17 cellular contexts compared by ENCODE assay signal in the genomic region with DNA sequence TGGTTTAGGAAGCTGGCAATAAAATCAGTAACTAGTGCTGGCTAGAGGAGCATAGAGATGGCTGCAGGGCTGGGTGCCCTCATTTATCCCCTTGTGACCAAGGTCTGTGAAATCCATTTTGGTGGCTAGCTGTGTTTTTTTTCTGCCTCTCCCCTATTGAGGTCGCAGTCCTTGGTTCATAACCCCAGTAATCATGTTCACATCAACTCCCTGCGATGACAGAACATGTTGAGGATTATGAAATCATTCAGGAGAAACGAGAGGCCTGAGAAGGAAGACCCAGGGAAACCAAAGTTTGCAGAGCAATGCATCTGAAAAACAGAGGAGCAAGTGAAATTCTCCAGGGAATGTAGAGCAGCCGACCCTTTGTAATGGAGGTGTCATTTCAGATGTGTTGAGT.
A peak's percentile ranks its signal among the peaks of the same experiment; 100 is the strongest.
DNase-seq lines count a peak whose midpoint lies in the region; FAIRE-seq and TF ChIP-seq lines count a peak whose summit lies in the region.
"Had no signal": no experiment of that assay in that cellular context is flagged by ENCODE, and none has a peak within 500 bp of the region (broad histone marks: within the 10 kb centered on the region; RNA-seq: fewer than 3 reads in every experiment).

No MANE protein-coding gene starts in this region.

- H3K4me3 ChIP-seq in HEK293 (ENCODE audit: low read depth, low read length), result no peak overlapping the region
- no peak overlapping the region for H3K4me3 ChIP-seq in adrenal gland
- H3K4me3 ChIP-seq in skeletal muscle tissue (ENCODE audit: low read length in 3 of 3), result no peak overlapping the region

- H3K27me3 Mint-ChIP-seq in glutamatergic neuron (ENCODE audit: unreplicated experiment), result peaks cover 13% of the 10 kb centered on the region

- peak overlapping the region in 1 of 3 donors; percentile 47 for H3K9ac ChIP-seq in skeletal muscle tissue (ENCODE audit: low read depth in 1 of 3, low read length in 3 of 3)

- H3K4me1 Mint-ChIP-seq in glutamatergic neuron (ENCODE audit: low read depth, unreplicated experiment), result peaks cover 50% of the 10 kb centered on the region

- peak overlapping the region; percentile 90 for H3K4me3 Mint-ChIP-seq in glutamatergic neuron (ENCODE audit: unreplicated experiment)
- H3K4me3 Mint-ChIP-seq: activated CD8-positive, alpha-beta memory T cell treated with anti-CD3 and anti-CD28 coated beads, Interleukin-2, amount 10 ng/mL, durations not matched to agents 7 days and 5 days; naive thymus-derived CD8-positive, alpha-beta T cell; stimulated activated naive CD8-positive, alpha-beta T cell treated with anti-CD3 and anti-CD28 coated beads, Interleukin-15, Interleukin-2, amounts not matched to agents 100 ng/mL and 50 ng/mL, for 24 hours had no signal

- no peaks in the 10 kb centered on the region for H3K36me3 ChIP-seq in HEK293 (ENCODE audit: control insufficient read depth in 2 of 2, insufficient read depth in 1 of 2, low read length in 2 of 2)
- H3K36me3 ChIP-seq in adrenal gland (replicated peaks in 1 of 2), result no peaks in the 10 kb centered on the region
- H3K36me3 ChIP-seq in skeletal muscle tissue (ENCODE audit: control insufficient read depth in 3 of 3, insufficient read depth in 3 of 3, low read length in 3 of 3), result peaks cover 8 to 10% (median 9%) of the 10 kb centered on the region in 3 donors

- H3K4me1 ChIP-seq in HEK293 (ENCODE audit: control insufficient read depth, insufficient read depth, low read length) (no peaks in the 10 kb centered on the region; the same call in 1 of the 2 replicates), adrenal gland (replicated peaks in 1 of 2) (peaks cover 6 to 26% of the 10 kb centered on the region in 2 donors), skeletal muscle tissue (ENCODE audit: control insufficient read depth in 3 of 3, insufficient read depth in 3 of 3, low read length in 3 of 3) (peaks cover 51 to 90% (median 68%) of the 10 kb centered on the region in 3 donors)

- intact Hi-C loops in adrenal gland (cut with DNase I), result no loop called here

- H3K9me3 ChIP-seq in HEK293 (ENCODE audit: control insufficient read depth, insufficient read depth, low read depth, low read length) (no peaks in the 10 kb centered on the region), adrenal gland (replicated peaks in 1 of 3) (no peaks in the 10 kb centered on the region), skeletal muscle tissue (ENCODE audit: control insufficient read depth in 3 of 3, low read length in 3 of 3) (no peaks in the 10 kb centered on the region)
- H3K9me3 ChIP-seq: Caco-2 had no signal

- WGBS in adrenal gland, 4 donors, result 33 to 43% (median 38%) methylated on average over 4 of the region's 4 CpGs

- peaks cover 3% of the 10 kb centered on the region for H3K36me3 Mint-ChIP-seq in glutamatergic neuron (ENCODE audit: unreplicated experiment)
- H3K36me3 Mint-ChIP-seq: activated CD8-positive, alpha-beta memory T cell treated with anti-CD3 and anti-CD28 coated beads, Interleukin-2, amount 10 ng/mL, durations not matched to agents 7 days and 5 days; naive thymus-derived CD8-positive, alpha-beta T cell had no signal

- CTCF ChIA-PET in HEK293 (lab: Yijun Ruan, JAX), result interaction anchor here (0.9 to 1.0 kb wide), 3 partner anchors 22 to 59 kb away, joined by 3 to 5 read pairs (median 3); no protein-coding TSS in a partner anchor

- H3K27ac Mint-ChIP-seq in glutamatergic neuron (ENCODE audit: unreplicated experiment), result peak overlapping the region; percentile 89
- H3K27ac Mint-ChIP-seq: activated CD8-positive, alpha-beta memory T cell treated with anti-CD3 and anti-CD28 coated beads, Interleukin-2, amount 10 ng/mL, durations not matched to agents 7 days and 5 days; activated T-helper 2 cell treated with anti-CD3 and anti-CD28 coated beads, Interferon-gamma antibody, Interleukin-2, Interleukin-4, amounts not matched to agents 10 μg/mL and 5 μg/mL and 100 μg/mL, durations not matched to agents 14 hours and 24 hours and 36 hours; stimulated activated naive CD8-positive, alpha-beta T cell treated with anti-CD3 and anti-CD28 coated beads, Interleukin-15, Interleukin-2, amounts not matched to agents 100 ng/mL and 50 ng/mL, for 24 hours had no signal

- no peaks in the 10 kb centered on the region for H3K27me3 ChIP-seq in adrenal gland
- no peaks in the 10 kb centered on the region for H3K27me3 ChIP-seq in skeletal muscle tissue (ENCODE audit: control insufficient read depth in 3 of 3, insufficient read depth in 3 of 3, low read length in 3 of 3)

- FAIRE-seq in RCC 7860 (lab: Jason Lieb, UNC), result no peak

- DNase-seq in adrenal gland, result no peak
- DNase-seq in glutamatergic neuron, result no peak
- DNase-seq in glomerular visceral epithelial cell (ENCODE audit: extremely low spot score), result no peak
- DNase-seq in RCC 7860 (ENCODE audit: low spot score), result no peak
- no peak for DNase-seq in pons (ENCODE audit: low spot score)
- DNase-seq: activated CD4-positive, alpha-beta T cell treated with anti-CD3 and anti-CD28 coated beads for 1 hour; activated CD8-positive, alpha-beta memory T cell treated with anti-CD3 and anti-CD28 coated beads, Interleukin-2, amount 10 ng/mL, durations not matched to agents 7 days and 5 days; AML-193; amniotic stem cell; Caco-2; naive thymus-derived CD8-positive, alpha-beta T cell; NCI-H2029 treated with DMSO at 0.1 percent for 48 hours; NCI-H69 had no signal

- TF ChIP-seq CTCF in HEK293 (tag by site-specific recombination; IDR thresholded peaks at IDR 0.05) (no peak), adrenal gland (IDR thresholded peaks at IDR 0.05) (no peak), glutamatergic neuron (IDR thresholded peaks at IDR 0.05; ENCODE audit: partially characterized antibody, unreplicated experiment) (no peak)

- H3K27ac ChIP-seq in HEK293 (ENCODE audit: extremely low read depth, low read depth, low read length) (no peak overlapping the region), adrenal gland (peak overlapping the region in 3 of 5 donors; percentile 39 to 67 (median 54)), skeletal muscle tissue (ENCODE audit: low read depth, low read length) (peak overlapping the region; percentile 96)

- no peak for TF ChIP-seq POLR2A in adrenal gland (IDR thresholded peaks at IDR 0.05)

- POLR2A ChIA-PET in HEK293 (lab: Yijun Ruan, JAX), result interaction anchor here (1.8 kb wide), 1 partner anchor 53 kb away, joined by 3 read pairs; no protein-coding TSS in a partner anchor

- H3K9me3 Mint-ChIP-seq in glutamatergic neuron (ENCODE audit: unreplicated experiment), result peaks cover 17% of the 10 kb centered on the region
- H3K9me3 Mint-ChIP-seq: activated T-helper 2 cell treated with anti-CD3 and anti-CD28 coated beads, Interferon-gamma antibody, Interleukin-2, Interleukin-4, amounts not matched to agents 10 μg/mL and 5 μg/mL and 100 μg/mL, durations not matched to agents 14 hours and 24 hours and 36 hours; naive thymus-derived CD8-positive, alpha-beta T cell; stimulated activated naive CD8-positive, alpha-beta T cell treated with anti-CD3 and anti-CD28 coated beads, Interleukin-15, Interleukin-2, amounts not matched to agents 100 ng/mL and 50 ng/mL, for 24 hours had no signal

TF ChIP-seq in HEK293, 187 proteins besides CTCF, POLR2A, EP300 and RAD21:
- TF ChIP-seq ZNF184 (tag by site-specific recombination; IDR thresholded peaks at IDR 0.05), result no peak
- 0 out of 2 replicates have a peak, but pooled peaks have one; percentile 29 for TF ChIP-seq ZBTB17 (tag by site-specific recombination; IDR thresholded peaks at IDR 0.05)
- peak; percentile 69 for TF ChIP-seq ZNF600 (tag by site-specific recombination; IDR thresholded peaks at IDR 0.05)
